Comparison of ENCODE assay signal across 8 cellular contexts in the genomic region with DNA sequence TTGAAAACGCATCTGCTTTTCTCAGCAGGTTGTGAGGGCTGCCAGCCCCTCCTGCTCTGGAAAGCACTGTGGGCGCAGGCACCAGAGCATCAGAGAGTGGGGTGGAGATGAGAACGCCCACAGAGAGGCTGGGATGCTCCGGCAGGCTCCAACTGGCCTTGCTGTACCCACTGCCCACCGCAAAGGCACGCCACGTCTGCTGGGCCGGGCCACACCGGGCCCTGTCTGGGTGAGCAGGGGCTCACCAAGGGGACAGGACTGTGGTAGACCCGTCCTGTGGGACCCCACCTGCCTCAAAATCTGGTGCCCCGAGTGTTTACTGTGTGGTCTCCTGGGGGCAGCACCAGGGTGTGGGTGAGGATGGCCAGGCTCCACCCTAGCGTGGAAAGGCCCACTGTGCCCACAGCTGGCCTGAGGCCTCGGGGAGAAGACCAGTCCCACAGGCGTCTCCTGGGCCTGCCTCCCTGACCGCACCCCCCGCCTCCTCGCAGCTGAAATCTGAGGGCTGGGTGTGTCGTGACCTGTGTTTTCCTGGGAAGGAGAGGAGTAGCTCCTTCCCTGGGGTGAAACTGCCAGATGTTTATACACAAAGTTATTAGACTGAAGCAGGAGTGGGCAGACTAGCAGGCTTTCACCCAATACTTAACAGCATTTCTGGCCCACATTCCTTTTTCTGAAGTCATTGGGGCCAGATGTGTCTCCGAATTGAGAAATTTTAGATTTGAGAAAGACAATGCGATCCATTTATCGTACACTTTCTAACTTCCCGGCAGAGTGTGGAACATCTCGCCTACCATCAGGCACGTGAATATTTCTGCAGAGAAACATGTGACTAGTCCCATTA. TPM values are rescaled to one million over a fixed set of nuclear protein-coding genes. Genes with fewer than 3 reads are reported as not detected.
DNase-seq lines count a peak whose midpoint lies in the region; ATAC-seq, FAIRE-seq and TF ChIP-seq lines count a peak whose summit lies in the region.

No MANE protein-coding gene starts in this region.

- no peak for TF ChIP-seq CTCF in coronary artery (IDR thresholded peaks at IDR 0.05)

- H3K9me3 ChIP-seq in small intestine (ENCODE audit: control insufficient read depth, low read depth), result no peaks in the 10 kb centered on the region

- no peaks in the 10 kb centered on the region for H3K36me3 ChIP-seq in small intestine (ENCODE audit: control insufficient read depth in 2 of 2, insufficient read depth in 2 of 2, low read length in 2 of 2)

- 70 to 79% (median 77%) methylated on average over 24 of the region's 24 CpGs for WGBS in small intestine, 3 donors

- DNase-seq in HCEC 1CT (peak; percentile 86), coronary artery (ENCODE audit: low spot score) (no peak), left kidney (ENCODE audit: low read depth, low spot score) (peak; percentile 53), stromal cell of bone marrow (ENCODE audit: low read depth) (peak; percentile 54), left lobe of liver (ENCODE audit: low spot score) (no peak), small intestine (no peak), erythroblast (lab: John Stamatoyannopoulos, UW) (no peak)
- no peak for DNase-seq in activated naive CD4-positive, alpha-beta T cell treated with Interleukin-2 at 50 U/mL for 16 hours

- H3K27me3 ChIP-seq in small intestine (ENCODE audit: control insufficient read depth in 2 of 2, insufficient read depth in 2 of 2, low read length in 2 of 2), result no peaks in the 10 kb centered on the region

- TF ChIP-seq POLR2A in erythroblast (IDR thresholded peaks at IDR 0.05; ENCODE audit: low read length), result no peak

- FAIRE-seq in small intestine (lab: Jason Lieb, UNC), result no peak

- H3K4me3 ChIP-seq in coronary artery, result peak overlapping the region; percentile 56
- no peak overlapping the region for H3K4me3 ChIP-seq in small intestine (ENCODE audit: low read depth in 1 of 2, low read length in 2 of 2)

- peaks cover 0 to 4% of the 10 kb centered on the region in 2 donors for H3K4me1 ChIP-seq in small intestine (ENCODE audit: control insufficient read depth in 2 of 2, insufficient read depth in 1 of 2, low read depth in 1 of 2, low read length in 1 of 2)

- H3K27ac ChIP-seq in coronary artery (peak overlapping the region; percentile 44 to 90), small intestine (ENCODE audit: low read depth in 1 of 2, low read length in 1 of 2) (peak overlapping the region in 1 of 2 donors; percentile 74)

- ATAC-seq in left lobe of liver, result no peak

RNA-seq across cellular contexts. Expression of gene STUM, which starts 53.8 kb away (rescaled TPM):
- 0.03 TPM for total RNA-seq in left lobe of liver
- 1 to 10 TPM in 1 of 3 donors, under 1 TPM in 2; under 0.01 to 9.6 (median under 0.01) TPM for polyA plus RNA-seq in small intestine

Comparison
In these comparisons a context has a peak if more than half of its experiments do, and no peak if none do; other contexts are left out.
1. DNase-seq: peak in HCEC 1CT (single experiment), left kidney (single experiment) and stromal cell of bone marrow (single experiment); none in coronary artery (single experiment), left lobe of liver (single experiment), small intestine (single experiment), activated naive CD4-positive, alpha-beta T cell treated with Interleukin-2 at 50 U/mL for 16 hours (single experiment) and erythroblast (0 of 2).